8 cellular contexts compared by ENCODE assay signal in the genomic region with DNA sequence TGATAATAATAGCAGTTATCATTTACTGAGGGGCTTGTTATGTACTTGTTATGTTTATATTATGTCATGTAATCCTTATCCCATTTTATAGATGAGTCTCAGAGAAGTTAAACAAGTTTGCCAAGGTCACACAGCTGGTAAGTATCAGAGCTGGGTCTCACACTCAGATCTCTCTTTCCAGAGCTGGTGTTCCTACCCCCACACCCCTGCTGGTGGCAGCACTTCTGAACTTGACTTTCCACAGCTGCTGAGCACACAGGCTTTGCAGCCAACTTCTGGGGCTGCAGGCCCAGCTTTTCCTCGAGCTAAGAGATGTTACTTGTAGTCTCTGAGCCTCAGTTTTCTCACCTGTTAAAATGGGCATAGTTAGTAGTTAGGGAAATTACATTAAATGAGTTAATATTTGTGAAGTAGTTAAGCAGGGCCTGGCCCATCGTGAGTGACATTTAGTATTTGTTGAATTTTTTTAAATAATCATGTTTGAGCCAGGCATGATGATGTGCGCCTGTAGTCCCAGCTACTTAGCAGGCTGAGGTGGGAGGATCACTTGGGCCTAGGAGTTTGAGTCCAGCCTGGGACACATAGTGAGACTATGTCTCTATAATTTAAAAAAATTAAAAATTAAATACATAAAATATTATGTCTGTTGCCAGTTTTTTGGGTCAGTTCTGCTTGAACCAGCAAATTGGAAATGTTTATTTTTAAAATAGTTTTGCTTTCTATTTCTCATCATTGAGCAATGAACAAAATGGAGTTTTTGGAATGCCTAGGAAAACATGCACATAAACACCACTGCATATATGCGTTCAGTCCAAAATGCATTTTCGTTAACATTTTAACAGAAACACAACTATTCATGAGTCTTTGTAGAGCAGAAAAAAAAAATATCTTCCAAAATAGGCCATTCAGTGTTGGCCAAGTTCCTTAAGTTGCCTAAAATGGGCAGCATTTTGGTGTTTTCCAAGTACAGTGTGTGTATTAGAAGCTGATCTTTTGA.
DNase-seq lines count a peak whose midpoint lies in the region; ATAC-seq and TF ChIP-seq lines count a peak whose summit lies in the region.
"Had no signal": no experiment of that assay in that cellular context is flagged by ENCODE, and none has a peak within 500 bp of the region (broad histone marks: within the 10 kb centered on the region; RNA-seq: fewer than 3 reads in every experiment).

No MANE protein-coding gene starts in this region.

- DNase-seq in HCT116 (ENCODE audit: low read depth, low spot score) (no peak), SK-N-SH (no peak), foreskin melanocyte (peak; percentile 59)
- no peak for DNase-seq in stimulated activated naive B cell treated with anti-CD40 and anti-IgM and Interleukin-4, amounts not matched to agents 10 μg/mL and 1 μg/mL and 100 μg/mL, for 72 hours
- no peak for DNase-seq in activated T-helper 1 cell treated with anti-CD3 and anti-CD28 coated beads, Interleukin-12 subunit alpha, Interleukin-12 subunit beta, Interleukin-2, Interleukin-4 antibody, amounts not matched to agents 30 ng/mL and 10 ng/mL and 1 ng/mL, durations not matched to agents 14 hours and 24 hours and 36 hours (ENCODE audit: low spot score)

- intact Hi-C loops in HCT116 (cut with micrococcal nuclease) = loop anchor here (2.0 kb wide), 1 partner anchor 61 kb away; no protein-coding TSS in a partner anchor
- intact Hi-C loops in activated T-helper 1 cell treated with anti-CD3 and anti-CD28 coated beads, Interleukin-12 subunit alpha, Interleukin-12 subunit beta, Interleukin-2, Interleukin-4 antibody, amounts not matched to agents 30 ng/mL and 10 ng/mL and 1 ng/mL, durations not matched to agents 14 hours and 24 hours and 36 hours (cut with micrococcal nuclease) = no loop called here

- no peak overlapping the region for H3K4me3 Mint-ChIP-seq in stimulated activated naive B cell treated with anti-CD40 and anti-IgM and Interleukin-4, amounts not matched to agents 10 μg/mL and 1 μg/mL and 100 μg/mL, for 72 hours
- no peak overlapping the region for H3K4me3 Mint-ChIP-seq in activated T-helper 1 cell treated with anti-CD3 and anti-CD28 coated beads, Interleukin-12 subunit alpha, Interleukin-12 subunit beta, Interleukin-2, Interleukin-4 antibody, amounts not matched to agents 30 ng/mL and 10 ng/mL and 1 ng/mL, durations not matched to agents 14 hours and 24 hours and 36 hours

- H3K27me3 ChIP-seq in HCT116 (ENCODE audit: insufficient read depth, low read length) = no peaks in the 10 kb centered on the region
- H3K27me3 ChIP-seq in SK-N-SH (ENCODE audit: insufficient read depth) = no peaks in the 10 kb centered on the region

- RAD21 ChIA-PET in HCT116 (lab: Charles Lee; ENCODE audit: low non-redundant PET in 1 of 2, low total read pairs in 2 of 2, uncharacterized antibody in 2 of 2, unreplicated experiment in 2 of 2) = interaction anchor here (0.6 to 1.5 kb wide), 5 partner anchors 62 to 183 kb away, joined by 3 to 9 read pairs (median 5); partner anchors contain the start of gene SMAD6 (in 1 of the 2)

- TF ChIP-seq POLR2A in HCT116 (IDR thresholded peaks at IDR 0.05; ENCODE audit: borderline replicate concordance, extremely low read depth, insufficient read depth, insufficient read length) = no peak

- peaks cover 12% of the 10 kb centered on the region for H3F3A ChIP-seq in SK-N-SH (replicated peaks; ENCODE audit: insufficient read depth)

- H3K9ac ChIP-seq in HCT116 (ENCODE audit: low read length) = no peak overlapping the region
- no peak overlapping the region for H3K9ac ChIP-seq in SK-N-SH

- no peak overlapping the region for H3K4me2 ChIP-seq in HCT116 (ENCODE audit: low read length)
- no peak overlapping the region for H3K4me2 ChIP-seq in SK-N-SH

- H3K27ac ChIP-seq in HCT116 (ENCODE audit: low read depth, low read length) (no peak overlapping the region), SK-N-SH (ENCODE audit: low read depth in 2 of 2, low read length in 1 of 2) (no peak overlapping the region)

- no peak overlapping the region for H3K27ac Mint-ChIP-seq in stimulated activated naive B cell treated with anti-CD40 and anti-IgM and Interleukin-4, amounts not matched to agents 10 μg/mL and 1 μg/mL and 100 μg/mL, for 72 hours
- no peak overlapping the region for H3K27ac Mint-ChIP-seq in activated T-helper 1 cell treated with anti-CD3 and anti-CD28 coated beads, Interleukin-12 subunit alpha, Interleukin-12 subunit beta, Interleukin-2, Interleukin-4 antibody, amounts not matched to agents 30 ng/mL and 10 ng/mL and 1 ng/mL, durations not matched to agents 14 hours and 24 hours and 36 hours

- TF ChIP-seq RAD21 in HCT116 (IDR thresholded peaks at IDR 0.05; ENCODE audit: low read depth) (peak; percentile 64), SK-N-SH (IDR thresholded peaks at IDR 0.05; ENCODE audit: low read length) (peak; percentile 51)

- H3K4me1 Mint-ChIP-seq in stimulated activated naive B cell treated with anti-CD40 and anti-IgM and Interleukin-4, amounts not matched to agents 10 μg/mL and 1 μg/mL and 100 μg/mL, for 72 hours = no peaks in the 10 kb centered on the region
- H3K4me1 Mint-ChIP-seq in activated T-helper 1 cell treated with anti-CD3 and anti-CD28 coated beads, Interleukin-12 subunit alpha, Interleukin-12 subunit beta, Interleukin-2, Interleukin-4 antibody, amounts not matched to agents 30 ng/mL and 10 ng/mL and 1 ng/mL, durations not matched to agents 14 hours and 24 hours and 36 hours (ENCODE audit: low read depth) = no peaks in the 10 kb centered on the region

- CTCF ChIA-PET in HCT116 (lab: Charles Lee) (interaction anchor here (0.6 to 2.4 kb wide), 12 partner anchors 10 to 185 kb away, joined by 3 to 41 read pairs (median 4); no protein-coding TSS in a partner anchor), SK-N-SH (lab: Yijun Ruan, JAX) (interaction anchor here (0.7 to 6.1 kb wide), 14 partner anchors 9 to 185 kb away, joined by 3 to 33 read pairs (median 4); no protein-coding TSS in a partner anchor)

- H3K9me3 ChIP-seq in HCT116 (ENCODE audit: control insufficient read depth in 1 of 2, insufficient read depth in 1 of 2, low read depth in 1 of 2, low read length in 2 of 2) (no peaks in the 10 kb centered on the region), SK-N-SH (no peaks in the 10 kb centered on the region)

- H3K9me2 ChIP-seq in HCT116 (ENCODE audit: insufficient read depth) = no peaks in the 10 kb centered on the region
- no peaks in the 10 kb centered on the region for H3K9me2 ChIP-seq in SK-N-SH

- H3K4me3 ChIP-seq in HCT116 (replicated peaks in 1 of 2; ENCODE audit: low read depth in 1 of 2, low read length in 2 of 2) (no peak overlapping the region), SK-N-SH (ENCODE audit: low read depth in 2 of 2, low read length in 1 of 2) (no peak overlapping the region)
- H3K4me3 ChIP-seq: skin epidermis had no signal

- H2AFZ ChIP-seq in HCT116 (ENCODE audit: low read depth, low read length, poor library complexity, severe bottlenecking) (no peak overlapping the region), SK-N-SH (ENCODE audit: low read depth) (no peak overlapping the region)

- 66% methylated on average over 5 of the region's 5 CpGs for WGBS in SK-N-SH (ENCODE audit: low lambda C conversion rate)

- TF ChIP-seq CTCF in HCT116 (IDR thresholded peaks at IDR 0.05 in 2 of 3, conservative IDR thresholded peaks at IDR 0.05 in 1 of 3; ENCODE audit: borderline replicate concordance in 1 of 3, insufficient read depth in 1 of 3, low read depth in 2 of 3, low read length in 2 of 3) = peak; percentile 60 to 70 (median 63); a peak in 5 of 6 replicates
- peak; percentile 58 for TF ChIP-seq CTCF in SK-N-SH (IDR thresholded peaks at IDR 0.05)

- no peaks in the 10 kb centered on the region for H4K20me1 ChIP-seq in HCT116 (ENCODE audit: insufficient read depth)
- no peaks in the 10 kb centered on the region for H4K20me1 ChIP-seq in SK-N-SH (ENCODE audit: insufficient read depth)

- H3K36me3 Mint-ChIP-seq in stimulated activated naive B cell treated with anti-CD40 and anti-IgM and Interleukin-4, amounts not matched to agents 10 μg/mL and 1 μg/mL and 100 μg/mL, for 72 hours = no peaks in the 10 kb centered on the region
- no peaks in the 10 kb centered on the region for H3K36me3 Mint-ChIP-seq in activated T-helper 1 cell treated with anti-CD3 and anti-CD28 coated beads, Interleukin-12 subunit alpha, Interleukin-12 subunit beta, Interleukin-2, Interleukin-4 antibody, amounts not matched to agents 30 ng/mL and 10 ng/mL and 1 ng/mL, durations not matched to agents 14 hours and 24 hours and 36 hours (ENCODE audit: low read depth)

- H3K4me1 ChIP-seq in HCT116 (ENCODE audit: control insufficient read depth in 1 of 2, insufficient read depth in 2 of 2, low read length in 2 of 2) (peaks cover 0 to 3% of the 10 kb centered on the region in 2 experiments; a peak in 1 of 4 replicates), SK-N-SH (ENCODE audit: control insufficient read depth in 1 of 2, insufficient read depth in 2 of 2, low read depth in 1 of 2, low read length in 1 of 2) (peaks cover 0 to 11% of the 10 kb centered on the region in 2 experiments; a peak in 3 of 4 replicates)

- no TSS peak for BruUV-seq in HCT116 (replicated peaks; lab: Mats Ljungman, UMichigan)

- POLR2A ChIA-PET in HCT116 (lab: Charles Lee) (interaction anchor here (1.1 to 1.2 kb wide), 3 partner anchors 10 to 14 kb away, joined by 3 to 4 read pairs (median 3); no protein-coding TSS in a partner anchor), SK-N-SH (lab: Yijun Ruan, JAX) (no interaction called here)

- peak; percentile 96 for ATAC-seq in HCT116
- peak; percentile 62 to 65 for ATAC-seq in stimulated activated naive B cell treated with anti-CD40 and anti-IgM and Interleukin-4, amounts not matched to agents 10 μg/mL and 1 μg/mL and 100 μg/mL, for 72 hours (replicated peaks)
- no peak for ATAC-seq in HG02870 (IDR thresholded peaks at IDR 0.05; ENCODE audit: unreplicated experiment)
- ATAC-seq in GM18861 (IDR thresholded peaks at IDR 0.05; ENCODE audit: unreplicated experiment) = no peak

- peaks cover 5 to 6% of the 10 kb centered on the region in 2 donors for H3K27me3 Mint-ChIP-seq in stimulated activated naive B cell treated with anti-CD40 and anti-IgM and Interleukin-4, amounts not matched to agents 10 μg/mL and 1 μg/mL and 100 μg/mL, for 72 hours
- H3K27me3 Mint-ChIP-seq in activated T-helper 1 cell treated with anti-CD3 and anti-CD28 coated beads, Interleukin-12 subunit alpha, Interleukin-12 subunit beta, Interleukin-2, Interleukin-4 antibody, amounts not matched to agents 30 ng/mL and 10 ng/mL and 1 ng/mL, durations not matched to agents 14 hours and 24 hours and 36 hours (ENCODE audit: insufficient read depth) = no peaks in the 10 kb centered on the region

- H3K9me3 Mint-ChIP-seq in stimulated activated naive B cell treated with anti-CD40 and anti-IgM and Interleukin-4, amounts not matched to agents 10 μg/mL and 1 μg/mL and 100 μg/mL, for 72 hours = no peaks in the 10 kb centered on the region
- H3K9me3 Mint-ChIP-seq in activated T-helper 1 cell treated with anti-CD3 and anti-CD28 coated beads, Interleukin-12 subunit alpha, Interleukin-12 subunit beta, Interleukin-2, Interleukin-4 antibody, amounts not matched to agents 30 ng/mL and 10 ng/mL and 1 ng/mL, durations not matched to agents 14 hours and 24 hours and 36 hours = no peaks in the 10 kb centered on the region

- no peak for TF ChIP-seq EP300 in SK-N-SH (IDR thresholded peaks at IDR 0.05; ENCODE audit: borderline replicate concordance in 1 of 2, low read depth in 1 of 2, low read length in 1 of 2)

- H3K79me2 ChIP-seq in HCT116 (ENCODE audit: insufficient read depth, low read length) (no peaks in the 10 kb centered on the region), SK-N-SH (ENCODE audit: insufficient read depth) (no peaks in the 10 kb centered on the region)

- H3K36me3 ChIP-seq in HCT116 (ENCODE audit: control insufficient read depth in 1 of 2, insufficient read depth in 2 of 2, low read length in 2 of 2) = no peaks in the 10 kb centered on the region
- peaks cover 0 to 4% of the 10 kb centered on the region in 2 experiments for H3K36me3 ChIP-seq in SK-N-SH (replicated peaks in 1 of 2; ENCODE audit: control insufficient read depth in 1 of 2, insufficient read depth in 2 of 2, low read length in 1 of 2)

Comparison
In these comparisons a context has a peak if more than half of its experiments do, and no peak if none do; other contexts are left out.
1. ATAC-seq: peak in HCT116 (single experiment) and stimulated activated naive B cell treated with anti-CD40 and anti-IgM and Interleukin-4, amounts not matched to agents 10 μg/mL and 1 μg/mL and 100 μg/mL, for 72 hours (2 of 2); none in HG02870 (single experiment) and GM18861 (single experiment).
2. Of the 11 proteins assayed by ChIP-seq in both SK-N-SH and HCT116: peak only in SK-N-SH: none; only in HCT116: none; in both: CTCF and RAD21; in neither: 9.